ENCODE assay signal across 14 cellular contexts in the genomic region with DNA sequence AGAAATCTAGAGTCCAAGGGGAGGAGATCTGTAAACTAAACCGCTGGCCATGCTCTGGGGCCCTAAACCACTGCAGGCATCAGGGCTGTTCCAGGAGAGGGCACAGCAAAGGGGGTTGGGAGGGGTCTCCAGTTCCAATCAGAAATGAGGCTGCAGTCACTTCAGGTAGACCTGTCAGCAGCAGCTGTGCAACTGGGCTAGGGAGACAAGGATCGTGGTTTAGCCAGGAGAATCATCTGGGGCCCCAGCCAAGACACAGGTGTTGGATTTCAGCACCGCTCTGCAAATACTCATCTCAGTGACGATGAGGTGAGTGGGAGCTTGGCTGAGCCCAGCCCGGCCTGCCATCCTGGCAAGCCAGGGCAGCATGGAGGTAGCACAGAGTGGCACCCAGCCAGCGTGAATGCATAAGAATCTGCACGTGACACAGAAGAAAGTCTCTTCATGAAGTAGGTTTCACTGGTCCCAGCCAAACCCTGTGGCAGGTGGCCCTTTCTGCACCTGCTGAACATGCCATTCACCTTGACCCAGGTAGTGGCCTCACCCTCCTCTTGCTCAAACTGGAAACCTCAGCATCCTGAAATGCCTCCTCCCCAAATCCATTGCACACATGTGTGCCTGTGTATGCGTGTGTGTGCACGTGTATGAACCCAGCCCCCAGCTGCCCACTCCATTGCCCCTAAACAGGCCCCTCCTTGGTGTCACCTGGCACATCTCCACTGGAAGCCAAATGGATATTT. TPM values are rescaled to one million over a fixed set of nuclear protein-coding genes. Genes with fewer than 3 reads are reported as not detected.
DNase-seq lines count a peak whose midpoint lies in the region; ATAC-seq and TF ChIP-seq lines count a peak whose summit lies in the region.
"Had no signal": no experiment of that assay in that cellular context is flagged by ENCODE, and none has a peak within 500 bp of the region (broad histone marks: within the 10 kb centered on the region; RNA-seq: fewer than 3 reads in every experiment).

No MANE protein-coding gene starts in this region.

- H3K9me3 ChIP-seq in WERI-Rb-1 (ENCODE audit: severe bottlenecking) (no peaks in the 10 kb centered on the region), spleen (no peaks in the 10 kb centered on the region)
- H3K9me3 ChIP-seq: esophagus squamous epithelium had no signal

- H3K36me3 ChIP-seq in WERI-Rb-1 (no peaks in the 10 kb centered on the region), spleen (no peaks in the 10 kb centered on the region)

- peak; percentile 2 for DNase-seq in activated CD4-positive, alpha-beta T cell treated with anti-CD3 and anti-CD28 coated beads for 48 hours
- no peak for DNase-seq in activated CD4-positive, alpha-beta T cell treated with anti-CD3 and anti-CD28 coated beads for 36 hours
- DNase-seq in WERI-Rb-1 = peak; percentile 8
- peak; percentile 39 for DNase-seq in left ventricle myocardium superior
- DNase-seq in spleen = peak; percentile 73
- no peak for DNase-seq in superior temporal gyrus (ENCODE audit: extremely low spot score)
- DNase-seq: activated CD4-positive, alpha-beta T cell treated with anti-CD3 and anti-CD28 coated beads for 4 hours; esophagus squamous epithelium; NCI-H1436 treated with DMSO at 0.1 percent for 48 hours; SHP77 had no signal

- ATAC-seq in activated CD4-positive, alpha-beta T cell treated with anti-CD3 and anti-CD28 coated beads for 36 hours = no peak
- ATAC-seq in left ventricle myocardium superior = no peak
- ATAC-seq in GM21576 (IDR thresholded peaks at IDR 0.05; ENCODE audit: unreplicated experiment) = no peak
- no peak for ATAC-seq in GM21619 (IDR thresholded peaks at IDR 0.05; ENCODE audit: unreplicated experiment)

- no peak overlapping the region for H3K4me3 Mint-ChIP-seq in activated CD4-positive, alpha-beta T cell treated with anti-CD3 and anti-CD28 coated beads for 36 hours

- no peaks in the 10 kb centered on the region for H3K4me1 Mint-ChIP-seq in activated CD4-positive, alpha-beta T cell treated with anti-CD3 and anti-CD28 coated beads for 36 hours

- H3K4me3 ChIP-seq in WERI-Rb-1 (ENCODE audit: low read depth, low read length) (no peak overlapping the region), spleen (no peak overlapping the region)
- H3K4me3 ChIP-seq: esophagus squamous epithelium had no signal

- intact Hi-C loops in activated CD4-positive, alpha-beta T cell treated with anti-CD3 and anti-CD28 coated beads for 36 hours (cut with DNase I, micrococcal nuclease) = no loop called here
- intact Hi-C loops in left ventricle myocardium superior (cut with micrococcal nuclease) (no loop called here), spleen (cut with DNase I; ENCODE audit: low total_unique reads) (no loop called here)

- no peaks in the 10 kb centered on the region for H3K9me3 Mint-ChIP-seq in activated CD4-positive, alpha-beta T cell treated with anti-CD3 and anti-CD28 coated beads for 36 hours (ENCODE audit: low read depth)

- CTCF ChIA-PET in activated CD4-positive, alpha-beta T cell treated with anti-CD3 and anti-CD28 coated beads for 36 hours (lab: Charles Lee) = no interaction called here

- 71 to 86% (median 80%) methylated on average over 9 of the region's 9 CpGs for WGBS in spleen, 5 donors

- H3K36me3 Mint-ChIP-seq in activated CD4-positive, alpha-beta T cell treated with anti-CD3 and anti-CD28 coated beads for 36 hours (ENCODE audit: low read depth) = no peaks in the 10 kb centered on the region

- no peak overlapping the region for H3K27ac Mint-ChIP-seq in activated CD4-positive, alpha-beta T cell treated with anti-CD3 and anti-CD28 coated beads for 36 hours

- H3K27me3 ChIP-seq in WERI-Rb-1 (ENCODE audit: insufficient read depth, low read depth, severe bottlenecking) (no peaks in the 10 kb centered on the region), spleen (replicated peaks in 1 of 7) (peaks cover 0 to 30% (median 3%) of the 10 kb centered on the region in 7 donors)

- H3K27ac ChIP-seq in WERI-Rb-1 = no peak overlapping the region
- no peak overlapping the region for H3K27ac ChIP-seq in spleen
- H3K27ac ChIP-seq: esophagus squamous epithelium, HL-60, parathyroid adenoma had no signal

- TF ChIP-seq CTCF in WERI-Rb-1 (IDR thresholded peaks at IDR 0.05; ENCODE audit: low read depth, low read length) (no peak), spleen (IDR thresholded peaks at IDR 0.05 in 8 of 11, conservative IDR thresholded peaks at IDR 0.05 in 3 of 11) (no peak)

- no peak for TF ChIP-seq POLR2A in spleen (IDR thresholded peaks at IDR 0.05)

- POLR2A ChIA-PET in activated CD4-positive, alpha-beta T cell treated with anti-CD3 and anti-CD28 coated beads for 36 hours (lab: Charles Lee) = no interaction called here

- peaks cover 12% of the 10 kb centered on the region for H3K27me3 Mint-ChIP-seq in activated CD4-positive, alpha-beta T cell treated with anti-CD3 and anti-CD28 coated beads for 36 hours

- no peaks in the 10 kb centered on the region for H3K4me1 ChIP-seq in spleen

RNA-seq across cellular contexts. Expression of a gene that starts 9.7 kb away (rescaled TPM):
- not detected for total RNA-seq in activated CD4-positive, alpha-beta T cell treated with anti-CD3 and anti-CD28 coated beads for 36 hours
- not detected for total RNA-seq in left ventricle myocardium superior
- not detected for total RNA-seq in spleen
- polyA plus RNA-seq in spleen = not detected

RNA-seq across cellular contexts. Expression of a gene that starts 32.2 kb away (rescaled TPM):
- under 1 TPM; 0.91 to 0.93 TPM for total RNA-seq in activated CD4-positive, alpha-beta T cell treated with anti-CD3 and anti-CD28 coated beads for 36 hours
- 3.6 TPM for total RNA-seq in left ventricle myocardium superior
- total RNA-seq in spleen = 1 to 10 TPM in 6 of 7 donors, under 1 TPM in 1; 0.92 to 8.4 (median 3.2) TPM
- 1 to 10 TPM in 2 of 3 donors, under 1 TPM in 1; 0.20 to 1.5 (median 1.0) TPM for polyA plus RNA-seq in spleen

Comparison
In these comparisons a context has a peak if more than half of its experiments do, and no peak if none do; other contexts are left out.
1. DNase-seq: peak in activated CD4-positive, alpha-beta T cell treated with anti-CD3 and anti-CD28 coated beads for 48 hours (single experiment), WERI-Rb-1 (single experiment), left ventricle myocardium superior (single experiment) and spleen (single experiment); none in activated CD4-positive, alpha-beta T cell treated with anti-CD3 and anti-CD28 coated beads for 36 hours (single experiment) and superior temporal gyrus (single experiment).